In genomic region chr6:2763876-2764540, GRCh38 we compare ENCODE assay signal across 8 cellular contexts. TPM values are rescaled to one million over a fixed set of nuclear protein-coding genes. Genes with fewer than 3 reads are reported as not detected.
DNase-seq lines count a peak whose midpoint lies in the region; ATAC-seq and TF ChIP-seq lines count a peak whose summit lies in the region.

No MANE protein-coding gene starts in this region.

- H3K36me3 Mint-ChIP-seq in CD4-positive, alpha-beta memory T cell, result peaks cover 0 to 10% of the 10 kb centered on the region in 2 donors
- peaks cover 16% of the 10 kb centered on the region for H3K36me3 Mint-ChIP-seq in dendritic cell treated with granulocyte-macrophage colony-stimulating factor and Interleukin-4, amounts not matched to agents 40 ng/mL and 50 ng/mL, for 4 days (ENCODE audit: low read depth)
- peaks cover 9% of the 10 kb centered on the region for H3K36me3 Mint-ChIP-seq in nephron (ENCODE audit: low read depth)

- H3K36me3 ChIP-seq in CD4-positive, alpha-beta memory T cell (ENCODE audit: insufficient read depth, low read length), result no peaks in the 10 kb centered on the region

- intact Hi-C loops in CD4-positive, alpha-beta memory T cell (cut with micrococcal nuclease), result loop anchor here (2.0 to 10.0 kb wide), 5 partner anchors 139 to 1083 kb away; partner anchors contain the start of genes FAM50B, PSMG4, SERPINB9 and SLC22A23
- intact Hi-C loops in dendritic cell treated with granulocyte-macrophage colony-stimulating factor and Interleukin-4, amounts not matched to agents 40 ng/mL and 50 ng/mL, for 4 days (cut with micrococcal nuclease), result no loop called here

- no peaks in the 10 kb centered on the region for H3K9me3 ChIP-seq in CD4-positive, alpha-beta memory T cell (ENCODE audit: control insufficient read depth in 1 of 2, low read length in 2 of 2)

- peaks cover 0 to 1% of the 10 kb centered on the region in 2 donors for H3K27me3 Mint-ChIP-seq in CD4-positive, alpha-beta memory T cell
- no peaks in the 10 kb centered on the region for H3K27me3 Mint-ChIP-seq in dendritic cell treated with granulocyte-macrophage colony-stimulating factor and Interleukin-4, amounts not matched to agents 40 ng/mL and 50 ng/mL, for 4 days
- H3K27me3 Mint-ChIP-seq in nephron (ENCODE audit: low read depth), result no peaks in the 10 kb centered on the region

- peak overlapping the region; percentile 93 to 97 (median 94) for H3K4me3 Mint-ChIP-seq in CD4-positive, alpha-beta memory T cell
- H3K4me3 Mint-ChIP-seq in dendritic cell treated with granulocyte-macrophage colony-stimulating factor and Interleukin-4, amounts not matched to agents 40 ng/mL and 50 ng/mL, for 4 days, result peak overlapping the region; percentile 84
- peak overlapping the region; percentile 91 to 93 (median 93) for H3K4me3 Mint-ChIP-seq in nephron

- peak overlapping the region in 1 of 2 donors; percentile 45 for H3K4me3 ChIP-seq in CD4-positive, alpha-beta memory T cell (ENCODE audit: low read length in 2 of 2)

- H3K27ac Mint-ChIP-seq in CD4-positive, alpha-beta memory T cell, result peak overlapping the region; percentile 98 to 100 (median 99)
- peak overlapping the region; percentile 98 for H3K27ac Mint-ChIP-seq in dendritic cell treated with granulocyte-macrophage colony-stimulating factor and Interleukin-4, amounts not matched to agents 40 ng/mL and 50 ng/mL, for 4 days
- peak overlapping the region; percentile 92 to 99 (median 95) for H3K27ac Mint-ChIP-seq in nephron

- peaks cover 0 to 3% (median 0%) of the 10 kb centered on the region in 8 donors for H3K9me3 Mint-ChIP-seq in CD4-positive, alpha-beta memory T cell
- H3K9me3 Mint-ChIP-seq in dendritic cell treated with granulocyte-macrophage colony-stimulating factor and Interleukin-4, amounts not matched to agents 40 ng/mL and 50 ng/mL, for 4 days, result no peaks in the 10 kb centered on the region
- no peaks in the 10 kb centered on the region for H3K9me3 Mint-ChIP-seq in nephron

- CTCF ChIA-PET in CD4-positive, alpha-beta memory T cell (lab: Charles Lee; ENCODE audit: partially characterized antibody), result interaction anchor here (0.7 to 4.7 kb wide), 7 partner anchors 9 to 1167 kb away, joined by 3 to 50 read pairs (median 4); partner anchors contain the start of gene MYLK4

- TF ChIP-seq CTCF in nephron (IDR thresholded peaks at IDR 0.05; ENCODE audit: unreplicated experiment in 3 of 3), result no peak

- peak overlapping the region; percentile 90 for H3K27ac ChIP-seq in CD4-positive, alpha-beta memory T cell (ENCODE audit: low read depth, low read length)

- POLR2A ChIA-PET in CD4-positive, alpha-beta memory T cell (lab: Charles Lee; ENCODE audit: partially characterized antibody), result interaction anchor here (1.3 to 6.0 kb wide), 4 partner anchors 78 to 304 kb away, joined by 3 to 75 read pairs (median 12); partner anchors contain the start of genes RIPK1 and SERPINB1

- peaks cover 32% of the 10 kb centered on the region for H3K4me1 ChIP-seq in CD4-positive, alpha-beta memory T cell (ENCODE audit: insufficient read depth, low read length)

- H3K4me1 Mint-ChIP-seq in CD4-positive, alpha-beta memory T cell, result peaks cover 29 to 54% (median 37%) of the 10 kb centered on the region in 4 donors
- peaks cover 42% of the 10 kb centered on the region for H3K4me1 Mint-ChIP-seq in dendritic cell treated with granulocyte-macrophage colony-stimulating factor and Interleukin-4, amounts not matched to agents 40 ng/mL and 50 ng/mL, for 4 days (ENCODE audit: low read depth)
- peaks cover 32% of the 10 kb centered on the region for H3K4me1 Mint-ChIP-seq in nephron

- no peak for ATAC-seq in HG03378 (IDR thresholded peaks at IDR 0.05; ENCODE audit: unreplicated experiment)
- no peak for ATAC-seq in GM21367 (IDR thresholded peaks at IDR 0.05; ENCODE audit: unreplicated experiment)

- H3K27me3 ChIP-seq in CD4-positive, alpha-beta memory T cell (ENCODE audit: insufficient read depth, low read length), result no peaks in the 10 kb centered on the region

- peak in 1 of 5 donors; percentile 10 for DNase-seq in CD4-positive, alpha-beta memory T cell
- DNase-seq in NCI-H2227 treated with DMSO at 0.1 percent for 48 hours (lab: John Stamatoyannopoulos, UW), result peak; percentile 52
- no peak for DNase-seq in cortex of kidney (lab: John Stamatoyannopoulos, UW)
- no peak for DNase-seq in NCI-H1930 (lab: John Stamatoyannopoulos, UW)

RNA-seq across cellular contexts. Expression of gene WRNIP1, which starts 1.2 kb away (rescaled TPM):
- 10 to 100 TPM; 41.1 to 42.7 TPM for total RNA-seq in CD4-positive, alpha-beta memory T cell
- polyA plus RNA-seq in CD4-positive, alpha-beta memory T cell, result 10 to 100 TPM; 27.3 to 54.1 TPM

RNA-seq across cellular contexts. Expression of gene MYLK4, which starts 13.3 kb away (rescaled TPM):
- under 1 TPM; 0.38 to 0.42 TPM for total RNA-seq in CD4-positive, alpha-beta memory T cell
- under 1 TPM; 0.04 to 0.24 TPM for polyA plus RNA-seq in CD4-positive, alpha-beta memory T cell
